Comparison of ENCODE assay signal across 23 cellular contexts in genomic region chr4:167274346-167274745, GRCh38. TPM values are rescaled to one million over a fixed set of nuclear protein-coding genes. Genes with fewer than 3 reads are reported as not detected.
"Had no signal": no experiment of that assay in that cellular context is flagged by ENCODE, and none has a peak within 500 bp of the region (broad histone marks: within the 10 kb centered on the region; RNA-seq: fewer than 3 reads in every experiment).

No MANE protein-coding gene starts in this region.

- H3K36me3 ChIP-seq: neutrophil had no signal

- H3K9me3 ChIP-seq: body of pancreas, neutrophil, SK-N-SH had no signal

- H3K4me3 ChIP-seq: body of pancreas, lung had no signal

- H3K4me1 ChIP-seq: body of pancreas, foreskin keratinocyte, parathyroid adenoma had no signal

- H3K27ac ChIP-seq: body of pancreas, foreskin keratinocyte, neutrophil, parathyroid adenoma, VCaP had no signal

- H2AFZ ChIP-seq: parathyroid adenoma had no signal

- H3K4me2 ChIP-seq: SK-N-SH had no signal

- H3K79me2 ChIP-seq: parathyroid adenoma had no signal

- DNase-seq: activated CD4-positive, alpha-beta T cell treated with anti-CD3 and anti-CD28 coated beads, Interleukin-2, amount 50 U/mL, for 1 hour; activated CD4-positive, CD25-positive, alpha-beta regulatory T cell treated with anti-CD3 and anti-CD28 coated beads, Interleukin-2, amount 50 U/mL, for 72 hours; activated CD8-positive, alpha-beta memory T cell treated with anti-CD3 and anti-CD28 coated beads for 24 hours; activated CD8-positive, alpha-beta memory T cell treated with anti-CD3 and anti-CD28 coated beads, Interleukin-2, amount 50 U/mL, for 48 hours; activated effector memory CD4-positive, alpha-beta T cell treated with anti-CD3 and anti-CD28 coated beads, Interleukin-2, amount 50 U/mL, for 16 hours; activated naive CD4-positive, alpha-beta T cell treated with anti-CD3 and anti-CD28 coated beads, Interleukin-2, amount 50 U/mL, for 16 hours; activated T-cell treated with anti-CD3 and anti-CD28 coated beads, Interleukin-2, amount 50 U/mL, for 48 hours; body of pancreas; foreskin keratinocyte; glutamatergic neuron; hypothalamus; kidney; SK-N-SH; stimulated activated naive B cell treated with anti-CD40 and anti-IgM and Interleukin-4, amounts not matched to agents 10 μg/mL and 1 μg/mL and 100 μg/mL, for 72 hours; T-cell had no signal

- ATAC-seq: body of pancreas; foreskin keratinocyte; left lobe of liver; natural killer cell treated with Interleukin-12 subunit alpha and Interleukin-12 subunit beta and Interleukin-15 and Interleukin-18, amount 100 ng/mL, for 72 hours; sciatic nerve; stimulated activated naive B cell treated with anti-CD40 and anti-IgM and Interleukin-4, amounts not matched to agents 10 μg/mL and 1 μg/mL and 100 μg/mL, for 72 hours; T-cell had no signal

- H3K9ac ChIP-seq: parathyroid adenoma, SK-N-SH had no signal

- H3K27me3 ChIP-seq: body of pancreas, foreskin keratinocyte, neutrophil had no signal

RNA-seq across cellular contexts. Expression of gene SPOCK3, which starts 40.1 kb away (rescaled TPM):
- total RNA-seq: body of pancreas; cardiac septum; foreskin keratinocyte; left lobe of liver; natural killer cell treated with Interleukin-12 subunit alpha and Interleukin-12 subunit beta and Interleukin-15 and Interleukin-18, amount 100 ng/mL, for 72 hours; sciatic nerve; T-cell had no signal
- polyA plus RNA-seq: foreskin keratinocyte, SK-N-SH had no signal
